ENCODE assay signal across 17 cellular contexts in the genomic region with DNA sequence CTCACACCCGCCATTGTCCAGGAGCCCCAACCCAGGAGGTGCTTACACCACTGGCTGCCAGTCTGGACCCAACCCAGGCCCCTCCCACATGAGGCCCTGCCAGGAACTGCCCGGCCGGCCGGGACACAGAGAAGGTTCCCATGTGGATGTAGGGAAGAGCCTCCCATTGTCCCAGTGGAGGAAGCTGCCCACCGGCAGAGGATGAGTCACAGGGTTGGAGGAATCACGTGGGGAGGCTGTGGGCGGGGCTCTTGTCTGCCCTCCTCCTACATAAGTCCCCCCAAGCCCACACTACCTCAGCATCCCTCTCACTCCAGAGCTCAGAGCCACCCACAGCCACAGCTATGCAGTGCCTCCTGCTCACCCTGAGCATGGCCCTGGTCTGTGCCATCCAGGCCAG. TPM values are rescaled to one million over a fixed set of nuclear protein-coding genes. Genes with fewer than 3 reads are reported as not detected.
A peak's percentile ranks its signal among the peaks of the same experiment; 100 is the strongest.
DNase-seq lines count a peak whose midpoint lies in the region; ATAC-seq and TF ChIP-seq lines count a peak whose summit lies in the region.
"Had no signal": no experiment of that assay in that cellular context is flagged by ENCODE, and none has a peak within 500 bp of the region (broad histone marks: within the 10 kb centered on the region; RNA-seq: fewer than 3 reads in every experiment).

No MANE protein-coding gene starts in this region.

- CTCF ChIA-PET in Calu3 (lab: Charles Lee): no interaction called here

- intact Hi-C loops in Calu3 (cut with micrococcal nuclease; ENCODE audit: unreplicated experiment): no loop called here

- H3K27ac ChIP-seq in endodermal cell (ENCODE audit: low read depth, low read length) (no peak overlapping the region), neuronal stem cell (replicated peaks; ENCODE audit: low read length) (no peak overlapping the region)
- H3K27ac ChIP-seq: A549, BLaER1 had no signal

- BruUV-seq in Calu3 (replicated peaks; lab: Mats Ljungman, UMichigan): no TSS peak

- no peak overlapping the region for H4K8ac ChIP-seq in neuronal stem cell (ENCODE audit: low read depth, low read length)

- no CpG with 5 or more reads among the region's 7 CpGs for WGBS in endodermal cell (ENCODE audit: insufficient coverage in 1 of 2, insufficient read length in 1 of 2), 2 experiments
- WGBS in neuronal stem cell (ENCODE audit: extremely low coverage in 2 of 2, insufficient read length in 2 of 2, insufficient replicate concordance in 1 of 2), 2 donors: no CpG with 5 or more reads among the region's 7 CpGs

- H3K36me3 ChIP-seq in endodermal cell (ENCODE audit: control insufficient read depth, insufficient read depth, low read length) (no peaks in the 10 kb centered on the region), neuronal stem cell (replicated peaks in 1 of 2; ENCODE audit: control insufficient read depth in 2 of 2, insufficient read depth in 2 of 2, low read length in 2 of 2) (no peaks in the 10 kb centered on the region)
- H3K36me3 ChIP-seq: BLaER1 had no signal

- H3K27me3 ChIP-seq in endodermal cell (ENCODE audit: control insufficient read depth, insufficient read depth, low read length, poor library complexity, severe bottlenecking): no peaks in the 10 kb centered on the region
- peaks cover 0 to 4% (median 0%) of the 10 kb centered on the region in 3 experiments for H3K27me3 ChIP-seq in neuronal stem cell (ENCODE audit: control insufficient read depth in 3 of 3, insufficient read depth in 3 of 3, low read depth in 1 of 3, low read length in 3 of 3)
- H3K27me3 ChIP-seq: BLaER1 had no signal

- no peak overlapping the region for H3K4me3 ChIP-seq in endodermal cell (ENCODE audit: low read length)
- no peak overlapping the region for H3K4me3 ChIP-seq in neuronal stem cell (ENCODE audit: low read length in 2 of 2)
- H3K4me3 ChIP-seq: A549, BLaER1, GM23338 had no signal

- peak overlapping the region; percentile 69 for H2AFZ ChIP-seq in neuronal stem cell (ENCODE audit: low read length)
- H2AFZ ChIP-seq: GM23338 had no signal

- H3K4me2 ChIP-seq in neuronal stem cell (ENCODE audit: insufficient read depth, low read length, poor library complexity, severe bottlenecking): no peak overlapping the region
- H3K4me2 ChIP-seq: A549, GM23338 had no signal

- H3K4ac ChIP-seq in neuronal stem cell (ENCODE audit: low read length): no peak overlapping the region

- H3K27me3 Mint-ChIP-seq in Calu3 (ENCODE audit: unreplicated experiment) (peaks cover 45% of the 10 kb centered on the region), endodermal cell (ENCODE audit: insufficient read depth) (peaks cover under 1% of the 10 kb centered on the region)
- peaks cover 33% of the 10 kb centered on the region for H3K27me3 Mint-ChIP-seq in activated T-cell treated with anti-CD3 and anti-CD28 coated beads, Interleukin-2, amount 50 U/mL, for 24 hours

- no peak overlapping the region for H3K23ac ChIP-seq in neuronal stem cell (ENCODE audit: low read depth, low read length, poor library complexity)

- H3K18ac ChIP-seq in neuronal stem cell (ENCODE audit: low read length): peak overlapping the region; percentile 80

- no peak overlapping the region for H4K91ac ChIP-seq in neuronal stem cell (ENCODE audit: low read depth, low read length, poor library complexity)

- no peaks in the 10 kb centered on the region for H3K4me1 ChIP-seq in endodermal cell (ENCODE audit: control insufficient read depth, insufficient read depth, low read length)
- H3K4me1 ChIP-seq in neuronal stem cell (ENCODE audit: control insufficient read depth in 2 of 2, insufficient read depth in 1 of 2, low read depth in 1 of 2, low read length in 2 of 2): peaks cover 0 to 6% of the 10 kb centered on the region in 2 donors
- H3K4me1 ChIP-seq: A549 had no signal

- no peak overlapping the region for H2BK12ac ChIP-seq in neuronal stem cell (ENCODE audit: low read length)

- H3K4me3 Mint-ChIP-seq in Calu3 (ENCODE audit: low read depth, unreplicated experiment) (no peak overlapping the region), endodermal cell (no peak overlapping the region)
- no peak overlapping the region for H3K4me3 Mint-ChIP-seq in activated T-cell treated with anti-CD3 and anti-CD28 coated beads, Interleukin-2, amount 50 U/mL, for 24 hours
- H3K4me3 Mint-ChIP-seq: CD4-positive, alpha-beta memory T cell; GM23338 had no signal

- H3K9ac ChIP-seq in endodermal cell (ENCODE audit: extremely low read depth, low read length, poor library complexity, severe bottlenecking): no peak overlapping the region
- H3K9ac ChIP-seq in neuronal stem cell (ENCODE audit: low read depth, low read length, poor library complexity): no peak overlapping the region
- H3K9ac ChIP-seq: BLaER1 had no signal

- H3K36me3 Mint-ChIP-seq in Calu3 (ENCODE audit: insufficient read depth, unreplicated experiment) (no peaks in the 10 kb centered on the region), endodermal cell (ENCODE audit: low read depth) (no peaks in the 10 kb centered on the region)
- H3K36me3 Mint-ChIP-seq in activated T-cell treated with anti-CD3 and anti-CD28 coated beads, Interleukin-2, amount 50 U/mL, for 24 hours (ENCODE audit: low read depth): no peaks in the 10 kb centered on the region
- H3K36me3 Mint-ChIP-seq: CD4-positive, alpha-beta memory T cell had no signal

- H2BK120ac ChIP-seq in neuronal stem cell (ENCODE audit: low read depth, low read length): no peak overlapping the region

- no peaks in the 10 kb centered on the region for H3K9me3 ChIP-seq in endodermal cell (ENCODE audit: control insufficient read depth, low read length)
- no peaks in the 10 kb centered on the region for H3K9me3 ChIP-seq in neuronal stem cell (replicated peaks in 1 of 2; ENCODE audit: control insufficient read depth in 2 of 2, insufficient read depth in 1 of 2, low read depth in 1 of 2, low read length in 2 of 2)
- H3K9me3 ChIP-seq: A549, BLaER1 had no signal

- no peak overlapping the region for H2BK5ac ChIP-seq in neuronal stem cell (ENCODE audit: low read length)

- H3K27ac Mint-ChIP-seq in Calu3 (ENCODE audit: unreplicated experiment): no peak overlapping the region
- no peak overlapping the region for H3K27ac Mint-ChIP-seq in endodermal cell
- H3K27ac Mint-ChIP-seq in activated T-cell treated with anti-CD3 and anti-CD28 coated beads, Interleukin-2, amount 50 U/mL, for 24 hours: no peak overlapping the region
- H3K27ac Mint-ChIP-seq: CD4-positive, alpha-beta memory T cell; GM23338 had no signal

- DNase-seq in Calu3 (peak; percentile 12), RPMI7951 (ENCODE audit: low read depth) (peak; percentile 29), endodermal cell (peak; percentile 48), neuronal stem cell (ENCODE audit: low spot score) (no peak), putamen (ENCODE audit: low spot score) (no peak)
- DNase-seq in activated T-cell treated with anti-CD3 and anti-CD28 coated beads, Interleukin-2, amount 50 U/mL, for 24 hours: no peak
- DNase-seq: CD4-positive, alpha-beta memory T cell; Kasumi-1; NCI-H1105 treated with DMSO at 0.1 percent for 48 hours; NCI-H1694 treated with DMSO at 0.1 percent for 48 hours; NCI-H510A; NCI-H774; RPMI8226 had no signal

- no peak overlapping the region for H3K14ac ChIP-seq in neuronal stem cell (ENCODE audit: low read length)

- H3K79me1 ChIP-seq in neuronal stem cell (ENCODE audit: low read depth, low read length): peaks cover 1% of the 10 kb centered on the region

- no peak for ATAC-seq in HG03097 (IDR thresholded peaks at IDR 0.05; ENCODE audit: low FRiP score, unreplicated experiment)
- ATAC-seq: A549, GM23338 had no signal

- H3K9me3 Mint-ChIP-seq in Calu3 (ENCODE audit: low read depth, unreplicated experiment) (no peaks in the 10 kb centered on the region), endodermal cell (no peaks in the 10 kb centered on the region)
- no peaks in the 10 kb centered on the region for H3K9me3 Mint-ChIP-seq in activated T-cell treated with anti-CD3 and anti-CD28 coated beads, Interleukin-2, amount 50 U/mL, for 24 hours
- H3K9me3 Mint-ChIP-seq: CD4-positive, alpha-beta memory T cell; GM23338 had no signal

- H3K4me1 Mint-ChIP-seq in Calu3 (ENCODE audit: low read depth, unreplicated experiment) (no peaks in the 10 kb centered on the region), endodermal cell (no peaks in the 10 kb centered on the region)
- no peaks in the 10 kb centered on the region for H3K4me1 Mint-ChIP-seq in activated T-cell treated with anti-CD3 and anti-CD28 coated beads, Interleukin-2, amount 50 U/mL, for 24 hours (ENCODE audit: low read depth)
- H3K4me1 Mint-ChIP-seq: CD4-positive, alpha-beta memory T cell; GM23338 had no signal

- no peak overlapping the region for H2BK15ac ChIP-seq in neuronal stem cell (ENCODE audit: low read length)

- TF ChIP-seq CTCF in Calu3 (IDR thresholded peaks at IDR 0.05; ENCODE audit: unreplicated experiment): no peak
- TF ChIP-seq CTCF in endodermal cell (conservative IDR thresholded peaks at IDR 0.05): no peak

- no peak overlapping the region for H2AK5ac ChIP-seq in neuronal stem cell (ENCODE audit: low read depth, low read length)

RNA-seq across cellular contexts. Expression of gene PAEP, which starts 26.1 kb away (rescaled TPM):
- total RNA-seq in Calu3 (2022): 0.45 TPM in 1 of 2 replicates, not detected in the other
- 0.39 TPM in 1 of 2 replicates, not detected in the other for total RNA-seq in RPMI7951 (2014; rRNA removed; shearing (Covaris generic))
- total RNA-seq in endodermal cell: not detected
- not detected for polyA plus RNA-seq in endodermal cell (2013, experiment 1 of 2)
- polyA plus RNA-seq in endodermal cell (2013, experiment 2 of 2): not detected
- not detected for polyA plus RNA-seq in neuronal stem cell (2013, experiment 1 of 2)
- polyA plus RNA-seq in neuronal stem cell (2013, experiment 2 of 2): not detected
- total RNA-seq: CD4-positive, alpha-beta memory T cell; GM23338 had no signal
- polyA plus RNA-seq: A549; CD4-positive, alpha-beta memory T cell; GM23338 had no signal

RNA-seq across cellular contexts. Expression of gene OBP2A, which starts 41.7 kb away (rescaled TPM):
- total RNA-seq in Calu3 (2022) (not detected in 2 replicates), endodermal cell (not detected)
- total RNA-seq in RPMI7951 (2014; rRNA removed; shearing (Covaris generic)): not detected in 2 replicates
- polyA plus RNA-seq in endodermal cell (2013, experiment 1 of 2): not detected
- polyA plus RNA-seq in endodermal cell (2013, experiment 2 of 2): not detected
- polyA plus RNA-seq in neuronal stem cell (2013, experiment 1 of 2): not detected
- polyA plus RNA-seq in neuronal stem cell (2013, experiment 2 of 2): not detected
- total RNA-seq: CD4-positive, alpha-beta memory T cell; GM23338 had no signal
- polyA plus RNA-seq: A549; CD4-positive, alpha-beta memory T cell; GM23338 had no signal

RNA-seq across cellular contexts. Expression of gene GLT6D1, which starts 51.7 kb away (rescaled TPM):
- total RNA-seq in Calu3 (2022): not detected in 2 replicates
- not detected in 2 replicates for total RNA-seq in RPMI7951 (2014; rRNA removed; shearing (Covaris generic))
- under 1 TPM in 1 of 2 donors, not detected in 1; 0.60 TPM for total RNA-seq in endodermal cell
- not detected for polyA plus RNA-seq in endodermal cell (2013, experiment 1 of 2)
- polyA plus RNA-seq in endodermal cell (2013, experiment 2 of 2): not detected
- 0.03 TPM for polyA plus RNA-seq in neuronal stem cell (2013, experiment 1 of 2)
- polyA plus RNA-seq in neuronal stem cell (2013, experiment 2 of 2): not detected
- total RNA-seq: CD4-positive, alpha-beta memory T cell; GM23338 had no signal
- polyA plus RNA-seq: A549; CD4-positive, alpha-beta memory T cell; GM23338 had no signal

Comparison
In these comparisons a context has a peak if more than half of its experiments do, and no peak if none do; other contexts are left out.
1. DNase-seq: peak in Calu3 (single experiment), RPMI7951 (single experiment) and endodermal cell (single experiment); none in neuronal stem cell (single experiment), putamen (single experiment) and activated T-cell treated with anti-CD3 and anti-CD28 coated beads, Interleukin-2, amount 50 U/mL, for 24 hours (single experiment).